ENCODE assay signal across 24 cellular contexts in genomic region chr1:95584315-95584714, GRCh38.
DNase-seq lines count a peak whose midpoint lies in the region; ATAC-seq, FAIRE-seq and TF ChIP-seq lines count a peak whose summit lies in the region.
"Had no signal": no experiment of that assay in that cellular context is flagged by ENCODE, and none has a peak within 500 bp of the region (broad histone marks: within the 10 kb centered on the region; RNA-seq: fewer than 3 reads in every experiment).

No MANE protein-coding gene starts in this region.

- intact Hi-C loops in upper lobe of right lung (cut with DNase I): no loop called here

- H3K27ac ChIP-seq in RWPE2 (ENCODE audit: poor library complexity, severe bottlenecking) (no peak overlapping the region), upper lobe of right lung (no peak overlapping the region)
- H3K27ac ChIP-seq: HL-60, PC-9 had no signal

- TF ChIP-seq CTCF in RWPE2 (IDR thresholded peaks at IDR 0.05; ENCODE audit: poor library complexity, severe bottlenecking): no peak
- no peak for TF ChIP-seq CTCF in upper lobe of right lung (IDR thresholded peaks at IDR 0.05)

- peak; percentile 27 for DNase-seq in DMS153 (lab: John Stamatoyannopoulos, UW)
- DNase-seq in DMS153 treated with DMSO at 0.1 percent for 48 hours (lab: John Stamatoyannopoulos, UW; ENCODE audit: unreplicated experiment): peak; percentile 20
- no peak for DNase-seq in RWPE2 (ENCODE audit: low spot score)
- no peak for DNase-seq in NCI-H524 treated with DMSO at 0.1 percent for 48 hours (lab: John Stamatoyannopoulos, UW)
- no peak for DNase-seq in nucleus accumbens (lab: John Stamatoyannopoulos, UW)
- no peak for DNase-seq in RCC 7860 (ENCODE audit: low spot score)
- no peak for DNase-seq in upper lobe of right lung
- DNase-seq: C1 segment of cervical spinal cord; CD4-positive, alpha-beta memory T cell; COR-L47; DND-41; NCI-H1105; NCI-H146; NCI-H1930; NCI-H2107; NCI-H524; NCI-H774; PC-9; RPMI8226; SHP77 treated with DMSO at 0.1 percent for 48 hours had no signal

- peaks cover 11% of the 10 kb centered on the region for H3K4me1 ChIP-seq in RWPE2 (ENCODE audit: insufficient read depth, poor library complexity, severe bottlenecking)
- no peaks in the 10 kb centered on the region for H3K4me1 ChIP-seq in upper lobe of right lung

- H3K9me3 ChIP-seq in RWPE2 (ENCODE audit: severe bottlenecking) (peaks cover under 1% of the 10 kb centered on the region), upper lobe of right lung (no peaks in the 10 kb centered on the region)

- FAIRE-seq in RCC 7860 (lab: Jason Lieb, UNC): no peak
- FAIRE-seq: GM12892 had no signal

- ATAC-seq in RWPE2 (ENCODE audit: low read depth) (peak; percentile 93), esophagus mucosa (peak; percentile 91), upper lobe of right lung (no peak)
- ATAC-seq: HCT116 had no signal

- H3K27me3 ChIP-seq in RWPE2 (ENCODE audit: insufficient read depth, poor library complexity, severe bottlenecking) (no peaks in the 10 kb centered on the region), upper lobe of right lung (no peaks in the 10 kb centered on the region)

- H3K4me3 ChIP-seq in RWPE2 (ENCODE audit: severe bottlenecking) (no peak overlapping the region), upper lobe of right lung (no peak overlapping the region)
- H3K4me3 ChIP-seq: PC-9 had no signal

- H3K36me3 ChIP-seq in RWPE2 (ENCODE audit: low read depth) (no peaks in the 10 kb centered on the region), upper lobe of right lung (no peaks in the 10 kb centered on the region)

Comparison
In these comparisons a context has a peak if more than half of its experiments do, and no peak if none do; other contexts are left out.
1. DNase-seq: peak in DMS153 (single experiment) and DMS153 treated with DMSO at 0.1 percent for 48 hours (single experiment); none in RWPE2 (single experiment), NCI-H524 treated with DMSO at 0.1 percent for 48 hours (single experiment), nucleus accumbens (0 of 56), RCC 7860 (single experiment) and upper lobe of right lung (single experiment).